ENCODE assay signal across 22 cellular contexts in the genomic region with DNA sequence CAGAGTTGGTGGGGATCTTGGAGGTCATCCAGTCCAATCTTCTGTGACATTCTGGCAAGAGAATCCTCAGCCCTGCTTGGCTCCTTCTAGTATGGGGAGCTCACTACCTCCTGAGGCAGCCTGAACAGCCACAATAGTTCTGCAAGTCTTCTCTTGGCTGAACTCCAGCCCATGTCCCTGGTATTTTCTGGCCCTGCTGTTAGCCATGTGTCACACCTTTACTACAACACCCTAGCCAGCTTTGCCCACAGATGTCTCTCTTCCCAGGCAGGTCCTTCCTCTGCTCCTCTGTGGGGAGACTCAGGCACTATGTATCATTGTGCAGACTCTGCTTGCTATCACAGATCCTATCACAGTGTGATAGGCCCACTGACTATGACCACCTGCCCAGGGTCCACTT.
"Had no signal": no experiment of that assay in that cellular context is flagged by ENCODE, and none has a peak within 500 bp of the region (broad histone marks: within the 10 kb centered on the region; RNA-seq: fewer than 3 reads in every experiment).

No MANE protein-coding gene starts in this region.

- FAIRE-seq: colon, frontal cortex had no signal

- DNase-seq: effector CD4-positive, alpha-beta T cell; hypothalamus; immature natural killer cell; islet precursor cell; mammary epithelial cell; naive thymus-derived CD8-positive, alpha-beta T cell; occipital lobe; stimulated activated CD4-positive, alpha-beta T cell treated with anti-CD3 and anti-CD28 coated beads, Interleukin-2, amount 100 ng/mL, for 24 hours; stimulated activated CD4-positive, alpha-beta T cell treated with anti-CD3 and anti-CD28 coated beads, Interleukin-4, amount 100 ng/mL, for 24 hours; stimulated activated naive CD4-positive, alpha-beta T cell treated with Interleukin-2 at 50 U/mL for 16 hours; stomach; thyroid gland; trophoblast cell had no signal

- H3K4me3 ChIP-seq: dorsolateral prefrontal cortex, smooth muscle cell, stomach, thyroid gland, vagina had no signal

- ATAC-seq: left lobe of liver; naive thymus-derived CD8-positive, alpha-beta T cell; sciatic nerve; stimulated activated effector memory CD8-positive, alpha-beta T cell treated with anti-CD3 and anti-CD28 coated beads, Interleukin-12 subunit alpha, Interleukin-12 subunit beta, amount 100 ng/mL, for 72 hours had no signal

- H3K27ac ChIP-seq: dorsolateral prefrontal cortex, parathyroid adenoma, stomach, thyroid gland, vagina had no signal

- H3K27me3 ChIP-seq: dorsolateral prefrontal cortex, stomach, thyroid gland, vagina had no signal

- H3K4me1 ChIP-seq: parathyroid adenoma, thyroid gland, vagina had no signal

- H3K36me3 ChIP-seq: thyroid gland, vagina had no signal

- H3K9me3 ChIP-seq: thyroid gland, vagina had no signal
